28 cellular contexts compared by ENCODE assay signal in the genomic region with DNA sequence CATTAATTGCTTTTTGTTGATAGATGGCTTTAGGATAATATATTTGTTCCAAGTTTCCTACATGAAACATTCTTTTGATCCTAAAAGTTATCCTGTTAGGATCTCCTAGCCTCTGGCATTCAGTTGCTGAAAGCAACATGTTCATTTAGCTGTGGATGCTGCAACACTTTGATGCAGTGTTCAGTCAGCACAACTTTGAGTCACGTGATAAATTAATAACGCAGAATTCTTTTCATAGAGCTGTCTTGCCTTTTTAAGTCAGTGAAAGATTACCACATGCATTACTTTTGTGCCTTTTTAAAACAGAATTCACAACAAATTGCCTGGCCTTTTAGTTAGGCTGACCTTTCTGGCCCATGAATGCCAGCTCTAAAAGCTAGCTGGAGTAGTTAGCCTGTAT.
"Had no signal": no experiment of that assay in that cellular context is flagged by ENCODE, and none has a peak within 500 bp of the region (broad histone marks: within the 10 kb centered on the region; RNA-seq: fewer than 3 reads in every experiment).

No MANE protein-coding gene starts in this region.

- H3K4me1 Mint-ChIP-seq: activated B cell treated with CpG ODN at 0.5 μM for 24 hours, brain, natural killer cell had no signal

- DNase-seq: activated B cell treated with CpG ODN at 0.5 μM for 24 hours; activated CD4-positive, alpha-beta T cell treated with anti-CD3 and anti-CD28 coated beads, Interleukin-2, amount 50 U/mL, for 1 hour; activated CD8-positive, alpha-beta T cell treated with anti-CD3 and anti-CD28 coated beads for 36 hours; activated naive CD4-positive, alpha-beta T cell; activated T-cell treated with anti-CD3 and anti-CD28 coated beads, Interleukin-2, amount 50 U/mL, for 4 hours; aorta; cerebellar nuclear complex; dorsolateral prefrontal cortex; heart left ventricle; hypothalamus; mesenchymal stem cell; natural killer cell; ovary; spleen; stimulated activated naive CD4-positive, alpha-beta T cell had no signal

- H3K36me3 ChIP-seq: cardiac muscle cell, heart left ventricle, neutrophil, ovary, prostate gland, right atrium auricular region, spleen, suprapubic skin, tibial nerve had no signal

- H3K36me3 Mint-ChIP-seq: activated naive CD8-positive, alpha-beta T cell; brain; natural killer cell had no signal

- H3K4me3 Mint-ChIP-seq: activated B cell treated with CpG ODN at 0.5 μM for 24 hours; activated CD8-positive, alpha-beta T cell treated with anti-CD3 and anti-CD28 coated beads for 36 hours; activated naive CD8-positive, alpha-beta T cell; activated T-cell treated with anti-CD3 and anti-CD28 coated beads, Interleukin-2, amount 50 U/mL, for 4 hours; brain; natural killer cell; T-helper 2 cell treated with Interferon-gamma antibody and Interleukin-4, amounts not matched to agents 5 μg/mL and 100 μg/mL, for 36 hours had no signal

- H3K9me3 ChIP-seq: ovary, prostate gland, right atrium auricular region, suprapubic skin, tibial nerve had no signal

- H3K27me3 Mint-ChIP-seq: activated B cell treated with CpG ODN at 0.5 μM for 24 hours; activated CD8-positive, alpha-beta T cell treated with anti-CD3 and anti-CD28 coated beads for 36 hours; activated naive CD8-positive, alpha-beta T cell; brain had no signal

- H3K4me1 ChIP-seq: prostate gland, right atrium auricular region, spleen, suprapubic skin, tibial nerve had no signal

- H3K27me3 ChIP-seq: cardiac muscle cell, dorsolateral prefrontal cortex, foreskin keratinocyte, heart left ventricle, neutrophil, ovary, right atrium auricular region, spleen, suprapubic skin, tibial nerve had no signal

- H3K27ac Mint-ChIP-seq: activated B cell treated with CpG ODN at 0.5 μM for 24 hours; activated CD8-positive, alpha-beta T cell treated with anti-CD3 and anti-CD28 coated beads for 36 hours; activated naive CD8-positive, alpha-beta T cell; activated T-helper 2 cell treated with anti-CD3 and anti-CD28 coated beads, Interferon-gamma antibody, Interleukin-2, Interleukin-4, amounts not matched to agents 10 μg/mL and 5 μg/mL and 100 μg/mL, durations not matched to agents 14 hours and 24 hours and 36 hours; brain; natural killer cell; T-helper 2 cell treated with Interferon-gamma antibody and Interleukin-4, amounts not matched to agents 5 μg/mL and 100 μg/mL, for 36 hours had no signal

- ATAC-seq: activated CD8-positive, alpha-beta T cell treated with anti-CD3 and anti-CD28 coated beads for 36 hours; activated T-cell treated with anti-CD3 and anti-CD28 coated beads, Interleukin-2, amount 50 U/mL, for 4 hours; esophagus mucosa; foreskin keratinocyte; heart left ventricle; natural killer cell had no signal

- H3K27ac ChIP-seq: cardiac muscle cell, coronary artery, dorsolateral prefrontal cortex, foreskin keratinocyte, heart left ventricle, neutrophil, ovary, prostate gland, right atrium auricular region, spleen, suprapubic skin, tibial nerve had no signal

- H3K4me3 ChIP-seq: cardiac muscle cell, coronary artery, dorsolateral prefrontal cortex, heart left ventricle, ovary, prostate gland, right atrium auricular region, spleen, suprapubic skin, tibial nerve had no signal
